ENCODE assay signal across 20 cellular contexts in the genomic region with DNA sequence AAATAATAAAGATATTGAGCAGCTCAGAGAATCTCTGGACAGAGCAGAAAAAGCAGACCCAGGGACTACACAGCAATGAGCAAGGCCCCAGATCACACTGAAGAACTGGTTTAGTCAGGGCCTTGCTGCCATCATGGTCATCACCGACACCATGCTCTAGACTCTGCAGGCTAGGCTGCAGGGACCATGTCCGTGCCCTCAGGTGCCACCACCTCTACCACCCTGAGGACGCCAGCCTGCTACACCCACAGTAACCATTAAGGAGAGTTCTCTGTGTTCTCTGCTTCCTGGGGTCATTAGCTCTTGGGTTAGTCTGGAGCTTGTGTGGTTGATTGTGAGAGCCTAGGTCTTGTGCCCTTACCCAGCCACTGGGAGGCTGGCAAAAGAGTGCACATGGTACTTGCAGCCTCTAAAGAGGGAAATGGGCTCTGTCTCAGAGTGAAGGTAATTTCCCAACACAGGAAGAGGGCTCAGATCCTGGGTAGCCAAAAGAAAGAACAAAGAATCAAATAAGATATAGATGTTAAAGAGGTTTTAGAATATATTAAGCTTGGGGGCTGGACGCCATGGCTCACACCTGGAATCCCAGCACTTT. TPM values are rescaled to one million over a fixed set of nuclear protein-coding genes. Genes with fewer than 3 reads are reported as not detected.
DNase-seq lines count a peak whose midpoint lies in the region; ATAC-seq, FAIRE-seq and TF ChIP-seq lines count a peak whose summit lies in the region.
"Had no signal": no experiment of that assay in that cellular context is flagged by ENCODE, and none has a peak within 500 bp of the region (broad histone marks: within the 10 kb centered on the region; RNA-seq: fewer than 3 reads in every experiment).

No MANE protein-coding gene starts in this region.

- intact Hi-C loops in cardiac septum (cut with DNase I): no loop called here
- intact Hi-C loops in left cardiac atrium (cut with DNase I): no loop called here
- intact Hi-C loops in kidney (cut with DNase I): no loop called here
- intact Hi-C loops in upper lobe of right lung (cut with DNase I): no loop called here
- intact Hi-C loops in CD14-positive monocyte (cut with micrococcal nuclease): no loop called here

- H3K4me3 Mint-ChIP-seq in CD14-positive monocyte: no peak overlapping the region
- H3K4me3 Mint-ChIP-seq: B cell; CD4-positive, alpha-beta memory T cell had no signal

- no peak overlapping the region for H3K4me3 ChIP-seq in RWPE2 (ENCODE audit: severe bottlenecking)
- no peak overlapping the region for H3K4me3 ChIP-seq in kidney (ENCODE audit: low read length in 2 of 2)
- H3K4me3 ChIP-seq in upper lobe of right lung: no peak overlapping the region
- H3K4me3 ChIP-seq: SJSA1 had no signal

- no peak for TF ChIP-seq POLR2A in erythroblast (IDR thresholded peaks at IDR 0.05; ENCODE audit: low read length)

- H3K36me3 ChIP-seq in RWPE2 (ENCODE audit: low read depth) (no peaks in the 10 kb centered on the region), kidney (ENCODE audit: control insufficient read depth in 1 of 2, insufficient read depth in 2 of 2, low read length in 2 of 2) (no peaks in the 10 kb centered on the region), upper lobe of right lung (no peaks in the 10 kb centered on the region)
- H3K36me3 ChIP-seq: SJSA1 had no signal

- no peak overlapping the region for H3K9ac ChIP-seq in kidney (ENCODE audit: low read length in 2 of 2)

- H3K36me3 Mint-ChIP-seq in CD14-positive monocyte: no peaks in the 10 kb centered on the region
- H3K36me3 Mint-ChIP-seq: CD4-positive, alpha-beta memory T cell had no signal

- DNase-seq in cardiac septum (ENCODE audit: low spot score) (peak; percentile 38), left cardiac atrium (no peak), RWPE2 (ENCODE audit: low spot score) (peak; percentile 44), kidney (peak; percentile 33), upper lobe of right lung (peak; percentile 23), NCI-H345 treated with DMSO at 0.1 percent for 48 hours (lab: John Stamatoyannopoulos, UW; ENCODE audit: unreplicated experiment) (no peak), CD14-positive monocyte (ENCODE audit: low spot score) (no peak), erythroblast (lab: John Stamatoyannopoulos, UW) (no peak)
- DNase-seq: ACHN; CD4-positive, alpha-beta memory T cell; DND-41; GDM1; NCI-H1105; NCI-H187; NCI-H446 had no signal

- H3K27me3 ChIP-seq in RWPE2 (ENCODE audit: insufficient read depth, poor library complexity, severe bottlenecking) (no peaks in the 10 kb centered on the region), upper lobe of right lung (no peaks in the 10 kb centered on the region)
- H3K27me3 ChIP-seq: SJSA1 had no signal

- TF ChIP-seq CTCF in RWPE2 (IDR thresholded peaks at IDR 0.05; ENCODE audit: poor library complexity, severe bottlenecking) (no peak), kidney (IDR thresholded peaks at IDR 0.05; ENCODE audit: borderline replicate concordance, extremely low read depth, insufficient read depth) (no peak), upper lobe of right lung (IDR thresholded peaks at IDR 0.05) (no peak), CD14-positive monocyte (IDR thresholded peaks at IDR 0.05) (no peak)

- H3K4me1 Mint-ChIP-seq in CD14-positive monocyte: peaks cover 11% of the 10 kb centered on the region
- H3K4me1 Mint-ChIP-seq: B cell had no signal

- no peak for ATAC-seq in left cardiac atrium
- ATAC-seq in RWPE2 (ENCODE audit: low read depth): no peak
- no peak for ATAC-seq in upper lobe of right lung

- H3K27ac Mint-ChIP-seq in CD14-positive monocyte: peak overlapping the region in 1 of 7 donors; percentile 13
- H3K27ac Mint-ChIP-seq: B cell; CD4-positive, alpha-beta memory T cell had no signal

- FAIRE-seq in kidney (lab: Jason Lieb, UNC): no peak
- FAIRE-seq: H1, HTR-8/SVneo had no signal

- H3K27ac ChIP-seq in RWPE2 (ENCODE audit: poor library complexity, severe bottlenecking): no peak overlapping the region
- H3K27ac ChIP-seq in kidney (ENCODE audit: low read depth in 2 of 2, low read length in 2 of 2): no peak overlapping the region
- H3K27ac ChIP-seq in upper lobe of right lung: no peak overlapping the region
- H3K27ac ChIP-seq: RWPE1, SJSA1 had no signal

- H3K4me1 ChIP-seq in RWPE2 (ENCODE audit: insufficient read depth, poor library complexity, severe bottlenecking) (no peaks in the 10 kb centered on the region), kidney (ENCODE audit: control insufficient read depth in 1 of 2, insufficient read depth in 1 of 2, low read depth in 1 of 2, low read length in 2 of 2) (no peaks in the 10 kb centered on the region), upper lobe of right lung (no peaks in the 10 kb centered on the region)
- H3K4me1 ChIP-seq: SJSA1 had no signal

- H3K9me3 Mint-ChIP-seq in CD14-positive monocyte: peaks cover 0 to 3% (median 0%) of the 10 kb centered on the region in 7 donors
- H3K9me3 Mint-ChIP-seq: CD4-positive, alpha-beta memory T cell had no signal

- H3K9me3 ChIP-seq in RWPE2 (ENCODE audit: severe bottlenecking): no peaks in the 10 kb centered on the region
- H3K9me3 ChIP-seq in kidney (ENCODE audit: control insufficient read depth in 1 of 2, low read length in 2 of 2): no peaks in the 10 kb centered on the region
- H3K9me3 ChIP-seq in upper lobe of right lung: no peaks in the 10 kb centered on the region
- H3K9me3 ChIP-seq: SJSA1 had no signal

- peaks cover 0 to 2% (median 0%) of the 10 kb centered on the region in 3 donors for H3K27me3 Mint-ChIP-seq in CD14-positive monocyte (ENCODE audit: low read depth in 3 of 3)
- H3K27me3 Mint-ChIP-seq: B cell; CD4-positive, alpha-beta memory T cell had no signal

RNA-seq across cellular contexts. Expression of a gene that starts 31.9 kb away (rescaled TPM):
- total RNA-seq in cardiac septum (25.7 TPM), left cardiac atrium (10 to 100 TPM; 34.7 to 49.0 TPM), kidney (99.6 TPM), upper lobe of right lung (86.7 TPM)
- polyA plus RNA-seq in kidney (ENCODE audit: insufficient read depth, low read depth, low replicate concordance) (9.2 TPM), CD14-positive monocyte (1 to 10 TPM; 2.1 to 3.1 TPM)

Comparison
In these comparisons a context has a peak if more than half of its experiments do, and no peak if none do; other contexts are left out.
1. DNase-seq: peak in cardiac septum (single experiment), RWPE2 (single experiment), kidney (single experiment) and upper lobe of right lung (single experiment); none in left cardiac atrium (single experiment), NCI-H345 treated with DMSO at 0.1 percent for 48 hours (single experiment), CD14-positive monocyte (single experiment) and erythroblast (0 of 2).